In genomic region chr14:57087841-57088240, GRCh38 we compare ENCODE assay signal across 26 cellular contexts.
"Had no signal": no experiment of that assay in that cellular context is flagged by ENCODE, and none has a peak within 500 bp of the region (broad histone marks: within the 10 kb centered on the region; RNA-seq: fewer than 3 reads in every experiment).

No MANE protein-coding gene starts in this region.

- H3K4me3 Mint-ChIP-seq: naive thymus-derived CD8-positive, alpha-beta T cell; stimulated activated effector memory CD8-positive, alpha-beta T cell treated with anti-CD3 and anti-CD28 coated beads, Interleukin-12 subunit alpha, Interleukin-12 subunit beta, amount 100 ng/mL, for 72 hours had no signal

- H3K27ac Mint-ChIP-seq: naive thymus-derived CD8-positive, alpha-beta T cell; stimulated activated effector memory CD8-positive, alpha-beta T cell treated with anti-CD3 and anti-CD28 coated beads, Interleukin-12 subunit alpha, Interleukin-12 subunit beta, amount 100 ng/mL, for 72 hours had no signal

- H3K9me3 Mint-ChIP-seq: stimulated activated effector memory CD8-positive, alpha-beta T cell treated with anti-CD3 and anti-CD28 coated beads, Interleukin-12 subunit alpha, Interleukin-12 subunit beta, amount 100 ng/mL, for 72 hours had no signal

- H3K36me3 Mint-ChIP-seq: naive thymus-derived CD8-positive, alpha-beta T cell; stimulated activated effector memory CD8-positive, alpha-beta T cell treated with anti-CD3 and anti-CD28 coated beads, Interleukin-12 subunit alpha, Interleukin-12 subunit beta, amount 100 ng/mL, for 72 hours had no signal

- H3K4me1 Mint-ChIP-seq: naive thymus-derived CD8-positive, alpha-beta T cell; stimulated activated effector memory CD8-positive, alpha-beta T cell treated with anti-CD3 and anti-CD28 coated beads, Interleukin-12 subunit alpha, Interleukin-12 subunit beta, amount 100 ng/mL, for 72 hours had no signal

- DNase-seq: dermis blood vessel endothelial cell; effector memory CD4-positive, alpha-beta T cell; erythroblast; esophagus squamous epithelium; foreskin melanocyte; glutamatergic neuron; heart right ventricle; hippocampal formation; islet precursor cell; kidney glomerular epithelial cell; left colon; left ventricle myocardium inferior; lower lobe of right lung; naive thymus-derived CD8-positive, alpha-beta T cell; occipital lobe; ovary; psoas muscle; right cardiac atrium; sigmoid colon; stimulated activated CD4-positive, alpha-beta T cell treated with anti-CD3 and anti-CD28 coated beads, Interleukin-2, amount 100 ng/mL, for 24 hours; stimulated activated CD4-positive, alpha-beta T cell treated with anti-CD3 and anti-CD28 coated beads, Interleukin-4, amount 100 ng/mL, for 24 hours; stimulated activated naive CD4-positive, alpha-beta T cell treated with Interleukin-2 at 50 U/mL for 16 hours; stomach; thyroid gland; trophoblast cell had no signal
